Comparison of ENCODE assay signal across 11 cellular contexts in genomic region chr17:29674270-29674669, GRCh38. TPM values are rescaled to one million over a fixed set of nuclear protein-coding genes. Genes with fewer than 3 reads are reported as not detected.
DNase-seq lines count a peak whose midpoint lies in the region; ATAC-seq and TF ChIP-seq lines count a peak whose summit lies in the region.
"Had no signal": no experiment of that assay in that cellular context is flagged by ENCODE, and none has a peak within 500 bp of the region (broad histone marks: within the 10 kb centered on the region; RNA-seq: fewer than 3 reads in every experiment).

No MANE protein-coding gene starts in this region.

- intact Hi-C loops in OCI-LY7 (cut with micrococcal nuclease; ENCODE audit: unreplicated experiment): no loop called here
- intact Hi-C loops in spleen (cut with DNase I; ENCODE audit: low total_unique reads): no loop called here

- POLR2A ChIA-PET in OCI-LY7 (lab: Charles Lee): interaction anchor here (0.6 to 1.6 kb wide), 10 partner anchors 8 to 786 kb away, joined by 3 to 4 read pairs (median 3); no protein-coding TSS in a partner anchor

- peak overlapping the region; percentile 43 for H3K4me2 ChIP-seq in OCI-LY7 (ENCODE audit: low read length)
- H3K4me2 ChIP-seq: smooth muscle cell had no signal

- H3K27me3 Mint-ChIP-seq in immature natural killer cell (ENCODE audit: low read depth in 3 of 3): no peaks in the 10 kb centered on the region

- no peaks in the 10 kb centered on the region for H3K27me3 ChIP-seq in spleen (replicated peaks in 1 of 7)

- H3K9me3 ChIP-seq in OCI-LY7 (ENCODE audit: low read length) (no peaks in the 10 kb centered on the region), spleen (no peaks in the 10 kb centered on the region)

- no peaks in the 10 kb centered on the region for H3K79me2 ChIP-seq in OCI-LY7 (ENCODE audit: insufficient read depth, low read depth, low read length)

- no peak for DNase-seq in activated CD4-positive, CD25-positive, alpha-beta regulatory T cell treated with anti-CD3 and anti-CD28 coated beads, Interleukin-2, amount 50 U/mL, for 72 hours
- DNase-seq in GM12865 (ENCODE audit: low read depth) (peak; percentile 29), OCI-LY7 (ENCODE audit: low spot score) (peak; percentile 80), immature natural killer cell (no peak), spleen (no peak), foreskin melanocyte (no peak)
- DNase-seq: NCI-H1048 had no signal

- H3K4me1 ChIP-seq in OCI-LY7 (ENCODE audit: insufficient read depth, low read length, poor library complexity, severe bottlenecking) (peaks cover 31% of the 10 kb centered on the region), spleen (peaks cover 0 to 54% (median 15%) of the 10 kb centered on the region in 6 donors)

- H3K36me3 ChIP-seq in OCI-LY7 (ENCODE audit: insufficient read depth, low read length) (peaks cover 79% of the 10 kb centered on the region), spleen (peaks cover 0 to 100% (median 68%) of the 10 kb centered on the region in 6 donors)

- peaks cover 17 to 24% of the 10 kb centered on the region in 2 donors for H3K4me1 Mint-ChIP-seq in immature natural killer cell

- H3K9me3 Mint-ChIP-seq in immature natural killer cell: no peaks in the 10 kb centered on the region

- TF ChIP-seq POLR2A in spleen (IDR thresholded peaks at IDR 0.05): no peak

- H3K4me3 ChIP-seq in GM12865 (ENCODE audit: low read depth, low read length) (no peak overlapping the region), OCI-LY7 (ENCODE audit: low read depth, low read length, poor library complexity, severe bottlenecking) (no peak overlapping the region), spleen (no peak overlapping the region)
- H3K4me3 ChIP-seq: SK-N-MC, smooth muscle cell had no signal

- H3K27ac Mint-ChIP-seq in immature natural killer cell: peak overlapping the region in 4 of 6 donors; percentile 28 to 70 (median 44)

- ATAC-seq in activated CD4-positive, CD25-positive, alpha-beta regulatory T cell treated with anti-CD3 and anti-CD28 coated beads, Interleukin-2, amount 50 U/mL, for 24 hours: peak; percentile 7 to 21
- ATAC-seq in HG03342 (IDR thresholded peaks at IDR 0.05; ENCODE audit: unreplicated experiment): no peak

- no peaks in the 10 kb centered on the region for H3K9me2 ChIP-seq in OCI-LY7 (ENCODE audit: insufficient read depth, low read length)

- 6 to 19% (median 15%) methylated on average over 1 of the region's 1 CpG for WGBS in spleen, 5 donors

- H3K36me3 Mint-ChIP-seq in immature natural killer cell: peaks cover 5 to 42% (median 12%) of the 10 kb centered on the region in 3 donors

- TF ChIP-seq CTCF in GM12865 (IDR thresholded peaks at IDR 0.05; ENCODE audit: insufficient read depth, low read depth, low read length, missing control alignments) (no peak), OCI-LY7 (conservative IDR thresholded peaks at IDR 0.05; ENCODE audit: low read length) (no peak), spleen (IDR thresholded peaks at IDR 0.05 in 8 of 11, conservative IDR thresholded peaks at IDR 0.05 in 3 of 11) (no peak)

- H2AFZ ChIP-seq in OCI-LY7 (ENCODE audit: low read length): no peak overlapping the region

- H3K27ac ChIP-seq in OCI-LY7 (ENCODE audit: low read depth, low read length, poor library complexity, severe bottlenecking) (peak overlapping the region; percentile 55), spleen (peak overlapping the region in 3 of 8 donors; percentile 9 to 43 (median 27))
- H3K27ac ChIP-seq: SK-N-MC had no signal

- CTCF ChIA-PET in OCI-LY7 (lab: Charles Lee; ENCODE audit: unreplicated experiment): no interaction called here

- no TSS peak for BruUV-seq in OCI-LY7 (replicated peaks; lab: Mats Ljungman, UMichigan)

- no peaks in the 10 kb centered on the region for H4K20me1 ChIP-seq in OCI-LY7 (ENCODE audit: insufficient read depth, low read length)

- H3K4me3 Mint-ChIP-seq in immature natural killer cell: no peak overlapping the region

RNA-seq across cellular contexts. Expression of gene CORO6, which starts 51.6 kb away (rescaled TPM):
- 3.9 and 5.9 TPM in 2 replicates for total RNA-seq in OCI-LY7 (2014; rRNA removed; shearing (Covaris generic))
- total RNA-seq in OCI-LY7 (2022) (6.2 and 7.5 TPM in 2 replicates), spleen (1 to 10 TPM in 6 of 7 donors, under 1 TPM in 1; 0.81 to 4.8 (median 2.7) TPM)
- polyA plus RNA-seq in immature natural killer cell (1 to 10 TPM in 1 of 3 donors, under 1 TPM in 2; 0.12 to 1.3 (median 0.38) TPM), spleen (1 to 10 TPM; 4.0 to 5.1 (median 4.6) TPM)

Comparison
In these comparisons a context has a peak if more than half of its experiments do, and no peak if none do; other contexts are left out.
1. DNase-seq: peak in GM12865 (single experiment) and OCI-LY7 (single experiment); none in activated CD4-positive, CD25-positive, alpha-beta regulatory T cell treated with anti-CD3 and anti-CD28 coated beads, Interleukin-2, amount 50 U/mL, for 72 hours (single experiment), immature natural killer cell (0 of 3), spleen (single experiment) and foreskin melanocyte (single experiment).